Comparison of ENCODE assay signal across 8 cellular contexts in the genomic region with DNA sequence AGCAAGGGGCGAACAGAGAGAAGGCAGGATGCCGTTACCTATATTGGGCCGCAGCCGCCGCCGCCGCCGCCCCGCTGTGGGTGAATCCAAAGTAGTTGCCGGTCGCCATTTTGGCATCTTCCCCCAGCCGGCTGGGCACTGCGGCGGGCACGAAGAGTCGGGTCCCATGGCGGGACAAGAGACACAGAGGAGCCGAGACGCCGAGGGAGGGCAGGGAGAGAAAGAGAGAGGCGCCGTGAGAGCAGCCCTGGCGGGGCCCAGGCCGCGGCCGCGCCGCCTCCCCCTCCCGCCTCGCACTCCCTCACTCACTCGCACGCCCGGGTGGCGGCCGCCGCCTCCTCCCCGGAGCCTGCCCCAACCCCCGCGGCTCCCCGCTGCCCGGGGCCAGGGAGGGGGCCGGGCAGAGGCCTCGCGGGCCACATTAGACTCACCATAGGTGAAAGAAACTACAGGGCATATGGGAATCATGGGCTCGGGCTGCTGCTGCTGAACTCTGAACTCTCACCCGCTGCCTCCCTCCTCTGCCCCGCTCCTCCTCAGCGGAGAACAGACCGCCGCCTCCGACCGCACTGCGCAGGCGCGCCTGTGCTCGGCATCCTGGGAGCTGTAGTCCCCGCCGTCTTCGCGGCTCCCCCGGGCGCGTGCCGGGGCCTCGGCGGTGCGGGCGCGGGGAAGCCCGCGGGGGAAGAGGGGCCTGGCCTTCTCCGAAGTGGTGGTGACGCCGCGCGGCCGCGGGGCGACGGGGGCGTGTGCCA. TPM values are rescaled to one million over a fixed set of nuclear protein-coding genes. Genes with fewer than 3 reads are reported as not detected.
A peak's percentile ranks its signal among the peaks of the same experiment; 100 is the strongest.
DNase-seq lines count a peak whose midpoint lies in the region; ATAC-seq lines count a peak whose summit lies in the region.

Gene ZFR, minus strand, starts transcription at position 550 of the 755 bp plus-strand sequence. Its CDS starts 82 bp downstream, at position 468.

- peaks cover 12% of the 10 kb centered on the region for H3K4me1 ChIP-seq in effector memory CD4-positive, alpha-beta T cell (ENCODE audit: control insufficient read depth, insufficient read depth, low read length, poor library complexity, severe bottlenecking)

- CTCF ChIA-PET in activated CD8-positive, alpha-beta memory T cell treated with anti-CD3 and anti-CD28 coated beads for 36 hours (lab: Charles Lee): interaction anchor here (0.7 to 1.0 kb wide), 2 partner anchors 14 to 173 kb away, joined by 3 read pairs; no protein-coding TSS in a partner anchor

- H3K27me3 Mint-ChIP-seq in memory B cell: no peaks in the 10 kb centered on the region

- peak within 1 kb of the TSS; percentile 95 for H3K27ac Mint-ChIP-seq in memory B cell

- H3K4me1 Mint-ChIP-seq in memory B cell: peaks cover 34% of the 10 kb centered on the region

- peaks cover 1% of the 10 kb centered on the region for H3K36me3 ChIP-seq in effector memory CD4-positive, alpha-beta T cell (ENCODE audit: control insufficient read depth, insufficient read depth, low read length)

- peak within 1 kb of the TSS; percentile 94 for H3K27ac ChIP-seq in effector memory CD4-positive, alpha-beta T cell (ENCODE audit: insufficient read depth, low read length, poor library complexity, severe bottlenecking)

- H3K4me3 Mint-ChIP-seq in memory B cell: peak within 1 kb of the TSS; percentile 93

- POLR2A ChIA-PET in activated CD8-positive, alpha-beta memory T cell treated with anti-CD3 and anti-CD28 coated beads for 36 hours (lab: Charles Lee): interaction anchor here (0.8 to 1.3 kb wide), 4 partner anchors 18 to 146 kb away, joined by 3 to 6 read pairs (median 3); partner anchors contain the start of gene SUB1

- no peaks in the 10 kb centered on the region for H3K9me3 Mint-ChIP-seq in memory B cell

- H3K9me3 ChIP-seq in effector memory CD4-positive, alpha-beta T cell (ENCODE audit: control insufficient read depth, low read length): no peaks in the 10 kb centered on the region

- peaks cover 2% of the 10 kb centered on the region for H3K36me3 Mint-ChIP-seq in memory B cell

- peak; percentile 75 for ATAC-seq in GM21367 (IDR thresholded peaks at IDR 0.05; ENCODE audit: unreplicated experiment)
- peak; percentile 79 for ATAC-seq in memory B cell (ENCODE audit: low read depth)

- DNase-seq in COLO668 (lab: John Stamatoyannopoulos, UW; ENCODE audit: unreplicated experiment) (peak; percentile 92), HT1080 (ENCODE audit: low read depth) (peak; percentile 81), NOMO-1 (lab: John Stamatoyannopoulos, UW; ENCODE audit: unreplicated experiment in 2 of 2) (peak; percentile 97 to 98), memory B cell (ENCODE audit: low spot score in 2 of 2) (peak; percentile 91 to 92)
- peak; percentile 88 to 91 (median 89) for DNase-seq in effector memory CD4-positive, alpha-beta T cell
- DNase-seq in stimulated activated CD8-positive, alpha-beta memory T cell treated with anti-CD3 and anti-CD28 coated beads, Interleukin-12 subunit alpha, Interleukin-12 subunit beta, amount 100 ng/mL, for 1 hour (ENCODE audit: low read depth): peak; percentile 86

- H3K27me3 ChIP-seq in effector memory CD4-positive, alpha-beta T cell (replicated peaks; ENCODE audit: control insufficient read depth, insufficient read depth, low read length, poor library complexity, severe bottlenecking): no peaks in the 10 kb centered on the region

- H3K4me3 ChIP-seq in effector memory CD4-positive, alpha-beta T cell (ENCODE audit: insufficient read depth, low read depth, low read length, poor library complexity, severe bottlenecking): peak within 1 kb of the TSS; percentile 90

RNA-seq across cellular contexts. Expression of gene ZFR, which starts in this region (rescaled TPM):
- total RNA-seq in HT1080 (2014; rRNA removed; shearing (Covaris generic)): 76.9 and 83.1 TPM in 2 replicates
- polyA plus RNA-seq in HT1080 (2015; cell fraction: cytosol; rRNA removed): 48.4 and 64.6 TPM in 2 replicates
- polyA plus RNA-seq in HT1080 (2015; cell fraction: nucleus; rRNA removed): 83.0 and 95.6 TPM in 2 replicates
- 10 to 100 TPM; 75.9 to 77.4 TPM for total RNA-seq in activated CD8-positive, alpha-beta memory T cell treated with anti-CD3 and anti-CD28 coated beads for 36 hours

Comparison
In these comparisons a context has a peak if more than half of its experiments do, and no peak if none do; other contexts are left out.
1. Peak in every context shown above with its lines: DNase-seq, ATAC-seq, H3K4me3 ChIP-seq and H3K27ac ChIP-seq.